Comparison of ENCODE assay signal across 8 cellular contexts in the genomic region with DNA sequence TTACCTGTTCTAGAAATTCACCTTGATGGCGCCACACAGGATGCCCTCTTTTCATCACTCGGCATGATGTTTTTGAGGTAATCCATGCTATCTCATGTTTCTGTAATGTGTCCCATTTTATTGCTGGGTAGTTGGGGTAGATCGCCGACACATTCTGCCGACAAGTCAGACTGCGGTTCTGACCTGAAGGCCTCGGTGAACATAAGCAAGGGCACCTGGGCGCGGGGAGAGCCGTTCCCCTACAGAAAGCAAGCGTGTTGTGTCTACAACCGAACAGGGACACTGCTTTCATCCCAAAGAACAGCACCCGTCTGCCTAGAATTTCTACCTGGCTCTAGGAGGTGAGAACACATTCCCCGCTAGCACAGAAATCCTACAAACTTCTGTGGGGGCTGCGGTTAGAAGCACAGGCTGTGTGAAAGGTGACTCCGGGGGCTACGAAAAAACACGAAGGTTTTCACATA.
A peak's percentile ranks its signal among the peaks of the same experiment; 100 is the strongest.
DNase-seq lines count a peak whose midpoint lies in the region; ATAC-seq, FAIRE-seq and TF ChIP-seq lines count a peak whose summit lies in the region.

No MANE protein-coding gene starts in this region.

- H3K9me3 Mint-ChIP-seq in WTC11 (peaks cover 17% of the 10 kb centered on the region), glutamatergic neuron (ENCODE audit: unreplicated experiment) (peaks cover 15% of the 10 kb centered on the region)

- H3K4me3 ChIP-seq in small intestine (ENCODE audit: low read depth in 1 of 2, low read length in 2 of 2): peak overlapping the region; percentile 8 to 44

- H3K36me3 ChIP-seq in small intestine (ENCODE audit: control insufficient read depth in 2 of 2, insufficient read depth in 2 of 2, low read length in 2 of 2): no peaks in the 10 kb centered on the region

- H3K27me3 ChIP-seq in small intestine (ENCODE audit: control insufficient read depth in 2 of 2, insufficient read depth in 2 of 2, low read length in 2 of 2): peaks cover 0 to 7% of the 10 kb centered on the region in 2 donors

- H3K4me1 ChIP-seq in small intestine (ENCODE audit: control insufficient read depth in 2 of 2, insufficient read depth in 1 of 2, low read depth in 1 of 2, low read length in 1 of 2): no peaks in the 10 kb centered on the region

- H3K27me3 Mint-ChIP-seq in WTC11 (ENCODE audit: low read depth) (peaks cover 5% of the 10 kb centered on the region), glutamatergic neuron (ENCODE audit: unreplicated experiment) (peaks cover 18% of the 10 kb centered on the region)

- H3K4me1 Mint-ChIP-seq in WTC11 (peaks cover 23% of the 10 kb centered on the region), glutamatergic neuron (ENCODE audit: low read depth, unreplicated experiment) (no peaks in the 10 kb centered on the region)

- peak overlapping the region; percentile 57 to 97 for H3K27ac ChIP-seq in small intestine (ENCODE audit: low read depth in 1 of 2, low read length in 1 of 2)

- no peak for DNase-seq in WTC11 (ENCODE audit: low spot score)
- no peak for DNase-seq in glutamatergic neuron
- DNase-seq in small intestine: no peak
- DNase-seq in stimulated activated CD4-positive, alpha-beta T cell treated with anti-CD3 and anti-CD28 coated beads, Interleukin-12 subunit alpha, Interleukin-12 subunit beta, amount 100 ng/mL, for 4 hours: no peak
- no peak for DNase-seq in GOT3 (lab: John Stamatoyannopoulos, UW)
- no peak for DNase-seq in iPS-NIHi11 (ENCODE audit: low spot score)

- CTCF ChIA-PET in WTC11 (lab: Charles Lee): interaction anchor here (1.0 to 1.4 kb wide), 3 partner anchors 11 to 70 kb away, joined by 4 to 8 read pairs (median 4); no protein-coding TSS in a partner anchor

- no peaks in the 10 kb centered on the region for H3K9me3 ChIP-seq in small intestine (ENCODE audit: control insufficient read depth, low read depth)

- WGBS in small intestine, 3 donors: 2 to 9% (median 9%) methylated on average over 18 of the region's 18 CpGs

- POLR2A ChIA-PET in WTC11 (lab: Charles Lee): interaction anchor here (0.7 to 2.1 kb wide), 12 partner anchors 15 to 295 kb away, joined by 3 to 81 read pairs (median 6); no protein-coding TSS in a partner anchor

- H3K36me3 Mint-ChIP-seq in WTC11: peaks cover 16% of the 10 kb centered on the region
- no peaks in the 10 kb centered on the region for H3K36me3 Mint-ChIP-seq in glutamatergic neuron (ENCODE audit: unreplicated experiment)

- ATAC-seq in HG02870 (IDR thresholded peaks at IDR 0.05; ENCODE audit: unreplicated experiment): peak; percentile 11
- ATAC-seq in WTC11: peak; percentile 8
- no peak for ATAC-seq in HG03520 (IDR thresholded peaks at IDR 0.05; ENCODE audit: unreplicated experiment)

- TF ChIP-seq CTCF in WTC11 (IDR thresholded peaks at IDR 0.05) (no peak), glutamatergic neuron (IDR thresholded peaks at IDR 0.05; ENCODE audit: partially characterized antibody, unreplicated experiment) (no peak)

- H3K4me3 Mint-ChIP-seq in WTC11 (peak overlapping the region; percentile 96), glutamatergic neuron (ENCODE audit: unreplicated experiment) (peak overlapping the region; percentile 99)

- H3K27ac Mint-ChIP-seq in WTC11 (peak overlapping the region; percentile 100), glutamatergic neuron (ENCODE audit: unreplicated experiment) (peak overlapping the region; percentile 100)

- FAIRE-seq in small intestine (lab: Jason Lieb, UNC): no peak

TF ChIP-seq in WTC11, 78 proteins besides CTCF, POLR2A, EP300 and RAD21:
- TF ChIP-seq ZNF219 (CRISPR knock-in tag; IDR thresholded peaks at IDR 0.05; ENCODE audit: borderline replicate concordance) (no peak), PREB (CRISPR knock-in tag; IDR thresholded peaks at IDR 0.05; ENCODE audit: borderline replicate concordance) (no peak), ZSCAN18 (CRISPR knock-in tag; IDR thresholded peaks at IDR 0.05) (no peak), GRHL2 (CRISPR knock-in tag; IDR thresholded peaks at IDR 0.05; ENCODE audit: insufficient replicate concordance, severe bottlenecking) (no peak), ZNF671 (CRISPR knock-in tag; IDR thresholded peaks at IDR 0.05) (no peak), ZNF396 (CRISPR knock-in tag; IDR thresholded peaks at IDR 0.05; ENCODE audit: borderline replicate concordance) (no peak)
- TF ChIP-seq, protein P1, sequence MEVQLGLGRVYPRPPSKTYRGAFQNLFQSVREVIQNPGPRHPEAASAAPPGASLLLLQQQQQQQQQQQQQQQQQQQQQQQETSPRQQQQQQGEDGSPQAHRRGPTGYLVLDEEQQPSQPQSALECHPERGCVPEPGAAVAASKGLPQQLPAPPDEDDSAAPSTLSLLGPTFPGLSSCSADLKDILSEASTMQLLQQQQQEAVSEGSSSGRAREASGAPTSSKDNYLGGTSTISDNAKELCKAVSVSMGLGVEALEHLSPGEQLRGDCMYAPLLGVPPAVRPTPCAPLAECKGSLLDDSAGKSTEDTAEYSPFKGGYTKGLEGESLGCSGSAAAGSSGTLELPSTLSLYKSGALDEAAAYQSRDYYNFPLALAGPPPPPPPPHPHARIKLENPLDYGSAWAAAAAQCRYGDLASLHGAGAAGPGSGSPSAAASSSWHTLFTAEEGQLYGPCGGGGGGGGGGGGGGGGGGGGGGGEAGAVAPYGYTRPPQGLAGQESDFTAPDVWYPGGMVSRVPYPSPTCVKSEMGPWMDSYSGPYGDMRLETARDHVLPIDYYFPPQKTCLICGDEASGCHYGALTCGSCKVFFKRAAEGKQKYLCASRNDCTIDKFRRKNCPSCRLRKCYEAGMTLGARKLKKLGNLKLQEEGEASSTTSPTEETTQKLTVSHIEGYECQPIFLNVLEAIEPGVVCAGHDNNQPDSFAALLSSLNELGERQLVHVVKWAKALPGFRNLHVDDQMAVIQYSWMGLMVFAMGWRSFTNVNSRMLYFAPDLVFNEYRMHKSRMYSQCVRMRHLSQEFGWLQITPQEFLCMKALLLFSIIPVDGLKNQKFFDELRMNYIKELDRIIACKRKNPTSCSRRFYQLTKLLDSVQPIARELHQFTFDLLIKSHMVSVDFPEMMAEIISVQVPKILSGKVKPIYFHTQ (CRISPR knock-in tag; IDR thresholded peaks at IDR 0.05): no peak
- TF ChIP-seq, protein P2, sequence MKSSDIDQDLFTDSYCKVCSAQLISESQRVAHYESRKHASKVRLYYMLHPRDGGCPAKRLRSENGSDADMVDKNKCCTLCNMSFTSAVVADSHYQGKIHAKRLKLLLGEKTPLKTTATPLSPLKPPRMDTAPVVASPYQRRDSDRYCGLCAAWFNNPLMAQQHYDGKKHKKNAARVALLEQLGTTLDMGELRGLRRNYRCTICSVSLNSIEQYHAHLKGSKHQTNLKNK (CRISPR knock-in tag; IDR thresholded peaks at IDR 0.05): no peak
